ENCODE assay signal across 22 cellular contexts in genomic region chr15:100132309-100132708, GRCh38.
"Had no signal": no experiment of that assay in that cellular context is flagged by ENCODE, and none has a peak within 500 bp of the region (broad histone marks: within the 10 kb centered on the region; RNA-seq: fewer than 3 reads in every experiment).

No MANE protein-coding gene starts in this region.

- H3K27me3 ChIP-seq: MG63 had no signal

- H3K4me1 Mint-ChIP-seq: activated CD4-positive, alpha-beta T cell treated with anti-CD3 and anti-CD28 coated beads, Interleukin-2, amount 10 ng/mL, durations not matched to agents 7 days and 5 days; T-cell had no signal

- H3K4me3 ChIP-seq: MG63, SK-N-MC had no signal

- H3K36me3 Mint-ChIP-seq: activated naive CD4-positive, alpha-beta T cell treated with anti-CD3 and anti-CD28 coated beads, Interleukin-2, amount 10 ng/mL, durations not matched to agents 7 days and 5 days had no signal

- H3K27ac ChIP-seq: SK-N-MC, VCaP had no signal

- H3K36me3 ChIP-seq: MG63 had no signal

- H3K9me3 Mint-ChIP-seq: activated CD4-positive, alpha-beta memory T cell treated with anti-CD3 and anti-CD28 coated beads for 36 hours; activated CD4-positive, alpha-beta T cell treated with anti-CD3 and anti-CD28 coated beads, Interleukin-2, amount 10 ng/mL, durations not matched to agents 7 days and 5 days; activated naive CD4-positive, alpha-beta T cell treated with anti-CD3 and anti-CD28 coated beads, Interleukin-2, amount 10 ng/mL, durations not matched to agents 7 days and 5 days; activated naive CD8-positive, alpha-beta T cell treated with anti-CD3 and anti-CD28 coated beads for 36 hours; activated T-helper 2 cell treated with anti-CD3 and anti-CD28 coated beads, Interferon-gamma antibody, Interleukin-2, Interleukin-4, amounts not matched to agents 10 μg/mL and 5 μg/mL and 100 μg/mL, durations not matched to agents 14 hours and 24 hours and 36 hours; T-cell had no signal

- H3K9me3 ChIP-seq: MG63 had no signal

- H3K4me3 Mint-ChIP-seq: activated naive CD8-positive, alpha-beta T cell treated with anti-CD3 and anti-CD28 coated beads for 36 hours had no signal

- H3K27me3 Mint-ChIP-seq: activated CD4-positive, alpha-beta memory T cell treated with anti-CD3 and anti-CD28 coated beads for 36 hours; activated CD4-positive, alpha-beta T cell treated with anti-CD3 and anti-CD28 coated beads, Interleukin-2, amount 10 ng/mL, durations not matched to agents 7 days and 5 days; activated naive CD4-positive, alpha-beta T cell treated with anti-CD3 and anti-CD28 coated beads, Interleukin-2, amount 10 ng/mL, durations not matched to agents 7 days and 5 days; activated naive CD8-positive, alpha-beta T cell treated with anti-CD3 and anti-CD28 coated beads for 36 hours; T-cell had no signal

- DNase-seq: activated CD4-positive, CD25-positive, alpha-beta regulatory T cell; activated CD8-positive, alpha-beta memory T cell treated with anti-CD3 and anti-CD28 coated beads for 24 hours; activated gamma-delta T cell treated with Interleukin-2 at 50 U/mL for 16 hours; MG63; MV-4-11; NCI-H1092 treated with DMSO at 0.1 percent for 48 hours; NCI-H1417 treated with DMSO at 0.1 percent for 48 hours; NCI-H1694; NCI-H2029; NCI-H2107; NCI-H2171 treated with DMSO at 0.1 percent for 48 hours; NCI-H226; NCI-H526; SHP77 treated with DMSO at 0.1 percent for 48 hours had no signal

- H3K27ac Mint-ChIP-seq: activated CD4-positive, alpha-beta memory T cell treated with anti-CD3 and anti-CD28 coated beads for 36 hours; activated CD4-positive, alpha-beta T cell treated with anti-CD3 and anti-CD28 coated beads, Interleukin-2, amount 10 ng/mL, durations not matched to agents 7 days and 5 days; activated naive CD4-positive, alpha-beta T cell treated with anti-CD3 and anti-CD28 coated beads, Interleukin-2, amount 10 ng/mL, durations not matched to agents 7 days and 5 days; activated naive CD8-positive, alpha-beta T cell treated with anti-CD3 and anti-CD28 coated beads for 36 hours; activated T-helper 2 cell treated with anti-CD3 and anti-CD28 coated beads, Interferon-gamma antibody, Interleukin-2, Interleukin-4, amounts not matched to agents 10 μg/mL and 5 μg/mL and 100 μg/mL, durations not matched to agents 14 hours and 24 hours and 36 hours; T-cell had no signal
